In genomic region chr21:35045539-35046222, GRCh38 we compare ENCODE assay signal across 13 cellular contexts. TPM values are rescaled to one million over a fixed set of nuclear protein-coding genes. Genes with fewer than 3 reads are reported as not detected.
DNase-seq lines count a peak whose midpoint lies in the region; ATAC-seq and TF ChIP-seq lines count a peak whose summit lies in the region.
"Had no signal": no experiment of that assay in that cellular context is flagged by ENCODE, and none has a peak within 500 bp of the region (broad histone marks: within the 10 kb centered on the region; RNA-seq: fewer than 3 reads in every experiment).

No MANE protein-coding gene starts in this region.

- peaks cover 74 to 89% of the 10 kb centered on the region in 2 donors for H3K4me1 Mint-ChIP-seq in effector memory CD8-positive, alpha-beta T cell (ENCODE audit: low read depth in 2 of 2)
- peaks cover 43% of the 10 kb centered on the region for H3K4me1 Mint-ChIP-seq in WTC11

- intact Hi-C loops in stomach (cut with DNase I; ENCODE audit: low total_unique reads) (loop anchor here (5.0 kb wide), 1 partner anchor 153 kb away; no protein-coding TSS in a partner anchor), Right ventricle myocardium superior (cut with DNase I) (no loop called here)

- H3K36me3 ChIP-seq in stomach: no peaks in the 10 kb centered on the region
- H3K36me3 ChIP-seq: thyroid gland had no signal

- no peak for TF ChIP-seq POLR2A in stomach (IDR thresholded peaks at IDR 0.05)

- H3K27ac Mint-ChIP-seq in effector memory CD8-positive, alpha-beta T cell: peak overlapping the region; percentile 95 to 98
- no peak overlapping the region for H3K27ac Mint-ChIP-seq in WTC11

- H3K9me3 Mint-ChIP-seq in effector memory CD8-positive, alpha-beta T cell: no peaks in the 10 kb centered on the region
- H3K9me3 Mint-ChIP-seq in WTC11: no peaks in the 10 kb centered on the region

- TF ChIP-seq CTCF in stomach (IDR thresholded peaks at IDR 0.05): no peak
- no peak for TF ChIP-seq CTCF in WTC11 (IDR thresholded peaks at IDR 0.05)

- H3K36me3 Mint-ChIP-seq in effector memory CD8-positive, alpha-beta T cell (ENCODE audit: insufficient read depth): peaks cover 71% of the 10 kb centered on the region
- no peaks in the 10 kb centered on the region for H3K36me3 Mint-ChIP-seq in WTC11

- peak overlapping the region; percentile 92 to 97 for H3K4me3 Mint-ChIP-seq in effector memory CD8-positive, alpha-beta T cell
- H3K4me3 Mint-ChIP-seq in WTC11: no peak overlapping the region

- CTCF ChIA-PET in WTC11 (lab: Charles Lee): interaction anchor here (1.7 kb wide), 1 partner anchor 300 kb away, joined by 4 read pairs; no protein-coding TSS in a partner anchor

- peaks cover 17 to 55% (median 29%) of the 10 kb centered on the region in 4 donors for H3K4me1 ChIP-seq in stomach

- peak; percentile 23 for ATAC-seq in effector memory CD8-positive, alpha-beta T cell (replicated peaks)
- ATAC-seq in WTC11 (no peak), Right ventricle myocardium superior (ENCODE audit: poor library complexity) (no peak)
- ATAC-seq: A549 had no signal

- peak overlapping the region in 2 of 4 donors; percentile 0 for H3K4me3 ChIP-seq in stomach
- H3K4me3 ChIP-seq: A549, thyroid gland had no signal

- POLR2A ChIA-PET in WTC11 (lab: Charles Lee): no interaction called here

- no peaks in the 10 kb centered on the region for H3K27me3 ChIP-seq in stomach
- H3K27me3 ChIP-seq: thyroid gland had no signal

- no peak for TF ChIP-seq EP300 in stomach (IDR thresholded peaks at IDR 0.05)

- WGBS in stomach, 5 donors: 79 to 86% (median 81%) methylated on average over 16 of the region's 16 CpGs

- H3K9me3 ChIP-seq in stomach: no peaks in the 10 kb centered on the region
- H3K9me3 ChIP-seq: A549, thyroid gland had no signal

- H3K27me3 Mint-ChIP-seq in effector memory CD8-positive, alpha-beta T cell: no peaks in the 10 kb centered on the region
- H3K27me3 Mint-ChIP-seq in WTC11 (ENCODE audit: low read depth): peaks cover 4% of the 10 kb centered on the region

- H3K27ac ChIP-seq in stomach: peak overlapping the region in 4 of 5 donors; percentile 37 to 86 (median 76)
- H3K27ac ChIP-seq: thyroid gland had no signal

- DNase-seq in activated CD8-positive, alpha-beta memory T cell treated with anti-CD3 and anti-CD28 coated beads for 24 hours: peak; percentile 80
- DNase-seq in activated CD8-positive, alpha-beta memory T cell treated with anti-CD3 and anti-CD28 coated beads, Interleukin-2, amount 50 U/mL, for 4 hours: no peak
- DNase-seq in activated CD4-positive, alpha-beta T cell treated with anti-CD3 and anti-CD28 coated beads, Interleukin-2, amount 50 U/mL, for 1 hour: peak; percentile 48
- peak; percentile 48 to 58 (median 53) for DNase-seq in effector memory CD8-positive, alpha-beta T cell
- DNase-seq in stomach: no peak
- DNase-seq in WTC11 (ENCODE audit: low spot score): no peak
- DNase-seq in Right ventricle myocardium superior: no peak
- no peak for DNase-seq in SKM-1 treated with dmso at 0.1 percent for 144 hours (lab: John Stamatoyannopoulos, UW; ENCODE audit: unreplicated experiment)
- DNase-seq: dorsolateral prefrontal cortex, head of caudate nucleus, NCI-H2227 treated with DMSO at 0.1 percent for 48 hours, thyroid gland had no signal

TF ChIP-seq in WTC11, 78 proteins besides CTCF, POLR2A, EP300 and RAD21 (continues in another document):
- no peak for TF ChIP-seq SP1 (CRISPR knock-in tag; conservative IDR thresholded peaks at IDR 0.05)
- TF ChIP-seq SMAD4 (CRISPR knock-in tag; IDR thresholded peaks at IDR 0.05): no peak
- no peak for TF ChIP-seq ZNF532 (CRISPR knock-in tag; IDR thresholded peaks at IDR 0.05; ENCODE audit: borderline replicate concordance)
- TF ChIP-seq ZNF219 (CRISPR knock-in tag; IDR thresholded peaks at IDR 0.05; ENCODE audit: borderline replicate concordance): no peak
- no peak for TF ChIP-seq ZNF138 (CRISPR knock-in tag; conservative IDR thresholded peaks at IDR 0.05)
- TF ChIP-seq NFE2L1 (CRISPR knock-in tag; IDR thresholded peaks at IDR 0.05): no peak
- TF ChIP-seq E2F5 (CRISPR knock-in tag; IDR thresholded peaks at IDR 0.05): no peak
- TF ChIP-seq ZNF512 (CRISPR knock-in tag; IDR thresholded peaks at IDR 0.05; ENCODE audit: borderline replicate concordance): no peak
- TF ChIP-seq FOXP1 (CRISPR knock-in tag; IDR thresholded peaks at IDR 0.05; ENCODE audit: borderline replicate concordance): no peak
- TF ChIP-seq AFF4 (CRISPR knock-in tag; IDR thresholded peaks at IDR 0.05; ENCODE audit: borderline replicate concordance): no peak
- TF ChIP-seq MXD4 (CRISPR knock-in tag; IDR thresholded peaks at IDR 0.05; ENCODE audit: borderline replicate concordance): no peak
- TF ChIP-seq NR1H2 (CRISPR knock-in tag; IDR thresholded peaks at IDR 0.05): no peak

RNA-seq across cellular contexts. Expression of gene RUNX1, which starts 3.4 kb away (rescaled TPM):
- total RNA-seq in stomach (100 to 1,000 TPM in 2 of 5 donors, 10 to 100 TPM in 3; 32.9 to 213 (median 83.0) TPM), WTC11 (2021) (1.0 to 2.2 TPM (median 1.3 TPM) in 3 replicates), Right ventricle myocardium superior (1.5 TPM)
- polyA plus RNA-seq in stomach: 10 to 100 TPM in 1 of 3 donors, 1 to 10 TPM in 2; 8.0 to 10.4 (median 9.3) TPM

Comparison
In these comparisons a context has a peak if more than half of its experiments do, and no peak if none do; other contexts are left out.
1. DNase-seq: peak in activated CD8-positive, alpha-beta memory T cell treated with anti-CD3 and anti-CD28 coated beads for 24 hours (single experiment), activated CD4-positive, alpha-beta T cell treated with anti-CD3 and anti-CD28 coated beads, Interleukin-2, amount 50 U/mL, for 1 hour (single experiment) and effector memory CD8-positive, alpha-beta T cell (3 of 3); none in activated CD8-positive, alpha-beta memory T cell treated with anti-CD3 and anti-CD28 coated beads, Interleukin-2, amount 50 U/mL, for 4 hours (single experiment), stomach (single experiment), WTC11 (single experiment), Right ventricle myocardium superior (single experiment) and SKM-1 treated with dmso at 0.1 percent for 144 hours (single experiment).
2. RNA of gene RUNX1, which starts 3.4 kb away (total RNA-seq): 32.9 to 213 TPM in stomach; 1.0 to 2.2 TPM in WTC11 and 1.5 TPM in Right ventricle myocardium superior (single experiment); every median in the first group is over 10 times any median in the second.